Comparison of ENCODE assay signal across 29 cellular contexts in the genomic region with DNA sequence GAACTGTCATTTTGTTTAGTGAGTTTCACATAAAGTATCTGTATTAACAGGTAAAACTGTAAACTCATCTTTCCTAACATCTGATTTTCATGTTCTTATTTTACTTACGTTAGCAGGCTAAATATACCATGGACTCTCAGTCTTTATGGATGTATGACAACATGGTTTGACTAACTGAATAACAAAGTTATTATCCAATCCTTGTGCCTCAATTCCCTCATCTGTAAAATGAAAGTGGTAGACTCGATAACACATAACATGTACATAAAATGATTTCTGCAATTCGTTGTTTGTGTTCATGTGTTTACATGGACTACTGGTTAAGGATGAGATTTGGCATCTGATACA. TPM values are rescaled to one million over a fixed set of nuclear protein-coding genes. Genes with fewer than 3 reads are reported as not detected.
"Had no signal": no experiment of that assay in that cellular context is flagged by ENCODE, and none has a peak within 500 bp of the region (broad histone marks: within the 10 kb centered on the region; RNA-seq: fewer than 3 reads in every experiment).

No MANE protein-coding gene starts in this region.

- H3K4me2 ChIP-seq: smooth muscle cell had no signal

- DNase-seq: hypothalamus; immature natural killer cell; kidney; left colon; left lung; lower lobe of right lung; mammary epithelial cell; mesenchymal stem cell; naive thymus-derived CD8-positive, alpha-beta T cell; nucleus accumbens; pancreas; posterior cingulate gyrus; right lobe of liver; stimulated activated CD4-positive, alpha-beta T cell treated with anti-CD3 and anti-CD28 coated beads, Interleukin-1b, Interleukin-23, amount 100 ng/mL, for 48 hours; stimulated activated CD4-positive, alpha-beta T cell treated with anti-CD3 and anti-CD28 coated beads, Interleukin-2, amount 100 ng/mL, for 48 hours; stimulated activated CD4-positive, alpha-beta T cell treated with anti-CD3 and anti-CD28 coated beads, Interleukin-4, amount 100 ng/mL, for 4 hours; stimulated activated CD8-positive, alpha-beta memory T cell treated with anti-CD3 and anti-CD28 coated beads, Interleukin-4, amount 100 ng/mL, for 48 hours; stimulated activated naive CD4-positive, alpha-beta T cell treated with Interleukin-2 at 50 U/mL for 16 hours; stimulated activated naive CD8-positive, alpha-beta T cell treated with anti-CD3 and anti-CD28 coated beads, Interleukin-15, amount 100 ng/mL, for 72 hours; substantia nigra; uterus had no signal

- H3K27me3 Mint-ChIP-seq: type B pancreatic cell had no signal

- H3K27ac Mint-ChIP-seq: immature natural killer cell; naive thymus-derived CD8-positive, alpha-beta T cell; nephron; stimulated activated memory B cell treated with anti-CD40 and anti-IgM and Interleukin-4, amounts not matched to agents 10 μg/mL and 1 μg/mL and 100 μg/mL, for 72 hours; stimulated activated naive CD8-positive, alpha-beta T cell treated with anti-CD3 and anti-CD28 coated beads, Interleukin-15, amount 100 ng/mL, for 72 hours; type B pancreatic cell had no signal

- ATAC-seq: left colon; left lung; lower lobe of right lung; naive thymus-derived CD8-positive, alpha-beta T cell; pancreas; right lobe of liver; stimulated activated memory B cell treated with anti-CD40 and anti-IgM and Interleukin-4, amounts not matched to agents 10 μg/mL and 1 μg/mL and 100 μg/mL, for 72 hours; stimulated activated naive CD8-positive, alpha-beta T cell treated with anti-CD3 and anti-CD28 coated beads, Interleukin-15, amount 100 ng/mL, for 72 hours had no signal

- H3K27ac ChIP-seq: left lung, lower lobe of right lung, pancreas, right atrium auricular region, right lobe of liver, tibial nerve, uterus had no signal

- H3K27me3 ChIP-seq: left lung, right atrium auricular region, right lobe of liver, tibial nerve, uterus had no signal

- FAIRE-seq: islet of Langerhans, kidney, pancreas had no signal

- H3K4me3 Mint-ChIP-seq: immature natural killer cell; naive thymus-derived CD8-positive, alpha-beta T cell; nephron; neural crest cell; stimulated activated memory B cell treated with anti-CD40 and anti-IgM and Interleukin-4, amounts not matched to agents 10 μg/mL and 1 μg/mL and 100 μg/mL, for 72 hours; stimulated activated naive CD8-positive, alpha-beta T cell treated with anti-CD3 and anti-CD28 coated beads, Interleukin-15, amount 100 ng/mL, for 72 hours; type B pancreatic cell had no signal

- H3K9me3 ChIP-seq: left lung, lower lobe of right lung, pancreas, right atrium auricular region, right lobe of liver, tibial nerve, uterus had no signal

- H3K36me3 Mint-ChIP-seq: immature natural killer cell; naive thymus-derived CD8-positive, alpha-beta T cell; stimulated activated memory B cell treated with anti-CD40 and anti-IgM and Interleukin-4, amounts not matched to agents 10 μg/mL and 1 μg/mL and 100 μg/mL, for 72 hours; type B pancreatic cell had no signal

- H3K4me1 Mint-ChIP-seq: immature natural killer cell; stimulated activated naive CD8-positive, alpha-beta T cell treated with anti-CD3 and anti-CD28 coated beads, Interleukin-15, amount 100 ng/mL, for 72 hours had no signal

- H3K9me3 Mint-ChIP-seq: immature natural killer cell; naive thymus-derived CD8-positive, alpha-beta T cell; nephron; neural crest cell; stimulated activated memory B cell treated with anti-CD40 and anti-IgM and Interleukin-4, amounts not matched to agents 10 μg/mL and 1 μg/mL and 100 μg/mL, for 72 hours; stimulated activated naive CD8-positive, alpha-beta T cell treated with anti-CD3 and anti-CD28 coated beads, Interleukin-15, amount 100 ng/mL, for 72 hours; type B pancreatic cell had no signal

- H3K36me3 ChIP-seq: left lung, lower lobe of right lung, pancreas, right atrium auricular region, right lobe of liver, tibial nerve, uterus had no signal

- H3K4me3 ChIP-seq: left lung, lower lobe of right lung, pancreas, right atrium auricular region, right lobe of liver, smooth muscle cell, tibial nerve, uterus had no signal

- H3K4me1 ChIP-seq: left lung, lower lobe of right lung, pancreas, right atrium auricular region, uterus had no signal

RNA-seq across cellular contexts. Expression of gene TMEM100, which starts 18.7 kb away (rescaled TPM):
- total RNA-seq: naive thymus-derived CD8-positive, alpha-beta T cell had no signal
- polyA plus RNA-seq: immature natural killer cell; naive thymus-derived CD8-positive, alpha-beta T cell had no signal
